In the genomic region with DNA sequence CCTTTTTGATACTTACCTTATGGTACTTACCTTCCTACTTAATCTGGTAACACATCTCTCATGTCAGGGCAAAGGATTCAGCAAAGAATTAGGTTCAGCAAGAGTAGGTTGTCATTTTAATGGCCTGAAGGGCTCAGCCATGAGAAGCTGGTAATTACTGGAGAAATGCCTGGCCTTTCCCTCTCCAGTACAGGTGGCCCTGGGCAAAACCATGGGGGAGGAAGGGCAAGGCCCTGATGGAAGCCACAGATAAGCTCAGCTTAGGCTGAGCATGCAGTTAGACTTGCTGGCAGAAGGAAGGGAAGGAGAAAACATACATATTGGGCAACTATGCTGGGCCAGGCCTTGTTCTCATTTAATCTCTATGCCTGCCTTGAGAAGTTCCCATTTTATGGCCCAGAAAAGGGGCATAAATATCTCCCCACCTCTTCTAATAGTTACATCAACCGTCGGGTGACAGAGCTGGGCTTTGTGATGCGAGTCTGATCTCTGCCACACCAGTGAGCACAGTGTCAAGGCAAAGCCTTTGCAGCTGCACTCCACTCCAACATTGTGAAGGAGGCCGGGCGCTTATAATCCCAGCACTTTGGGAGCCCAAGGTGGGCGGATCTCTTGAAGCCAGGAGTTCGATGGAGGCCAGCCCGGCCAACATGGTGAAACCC, we compare ENCODE assay signal across 8 cellular contexts. TPM values are rescaled to one million over a fixed set of nuclear protein-coding genes. Genes with fewer than 3 reads are reported as not detected.
DNase-seq lines count a peak whose midpoint lies in the region; ATAC-seq and TF ChIP-seq lines count a peak whose summit lies in the region.

No MANE protein-coding gene starts in this region.

- H3K4me1 ChIP-seq in aorta (ENCODE audit: control insufficient read depth in 1 of 2, insufficient read depth in 2 of 2, low read length in 2 of 2) (no peaks in the 10 kb centered on the region), body of pancreas (no peaks in the 10 kb centered on the region)

- WGBS in aorta, 2 donors, result 81 to 87% methylated on average over 8 of the region's 8 CpGs
- 80 to 94% methylated on average over 7 to 8 of the region's 8 CpGs for WGBS in body of pancreas, 2 donors

- H3K27ac Mint-ChIP-seq in natural killer cell treated with Interleukin-12 subunit alpha and Interleukin-12 subunit beta and Interleukin-15 and Interleukin-18, amount 100 ng/mL, for 72 hours, result no peak overlapping the region
- peak overlapping the region in 1 of 2 donors; percentile 42 for H3K27ac Mint-ChIP-seq in natural killer cell
- H3K27ac Mint-ChIP-seq in activated CD4-positive, alpha-beta memory T cell treated with anti-CD3 and anti-CD28 coated beads for 36 hours, result peak overlapping the region; percentile 59

- POLR2A ChIA-PET in activated CD4-positive, alpha-beta memory T cell treated with anti-CD3 and anti-CD28 coated beads for 36 hours (lab: Charles Lee), result interaction anchor here (0.6 to 3.3 kb wide), 2 partner anchors 14 to 18 kb away, joined by 5 to 16 read pairs; a partner anchor contains a TSS

- CTCF ChIA-PET in activated CD4-positive, alpha-beta memory T cell treated with anti-CD3 and anti-CD28 coated beads for 36 hours (lab: Charles Lee), result no interaction called here

- H3K36me3 ChIP-seq in aorta (ENCODE audit: control insufficient read depth in 1 of 2, insufficient read depth in 2 of 2, low read length in 1 of 2) (no peaks in the 10 kb centered on the region), body of pancreas (replicated peaks in 1 of 2; ENCODE audit: insufficient read depth in 1 of 2, low read depth in 2 of 2) (peaks cover 0 to 5% of the 10 kb centered on the region in 2 donors)

- TF ChIP-seq CTCF in natural killer cell (IDR thresholded peaks at IDR 0.05) (no peak), body of pancreas (IDR thresholded peaks at IDR 0.05) (no peak)

- H3K27me3 Mint-ChIP-seq in natural killer cell treated with Interleukin-12 subunit alpha and Interleukin-12 subunit beta and Interleukin-15 and Interleukin-18, amount 100 ng/mL, for 72 hours, result no peaks in the 10 kb centered on the region
- H3K27me3 Mint-ChIP-seq in natural killer cell (ENCODE audit: low read depth in 2 of 2), result no peaks in the 10 kb centered on the region
- H3K27me3 Mint-ChIP-seq in activated CD4-positive, alpha-beta memory T cell treated with anti-CD3 and anti-CD28 coated beads for 36 hours, result no peaks in the 10 kb centered on the region

- no peaks in the 10 kb centered on the region for H3K27me3 ChIP-seq in aorta (ENCODE audit: control insufficient read depth in 1 of 2, insufficient read depth in 2 of 2, low read length in 1 of 2)
- no peaks in the 10 kb centered on the region for H3K27me3 ChIP-seq in body of pancreas

- TF ChIP-seq POLR2A in body of pancreas (IDR thresholded peaks at IDR 0.05), result no peak

- no peaks in the 10 kb centered on the region for H3K4me1 Mint-ChIP-seq in natural killer cell treated with Interleukin-12 subunit alpha and Interleukin-12 subunit beta and Interleukin-15 and Interleukin-18, amount 100 ng/mL, for 72 hours (ENCODE audit: low read depth in 2 of 2)
- H3K4me1 Mint-ChIP-seq in natural killer cell, result peaks cover 0 to 5% of the 10 kb centered on the region in 2 donors
- H3K4me1 Mint-ChIP-seq in activated CD4-positive, alpha-beta memory T cell treated with anti-CD3 and anti-CD28 coated beads for 36 hours (ENCODE audit: low read depth), result peaks cover 10% of the 10 kb centered on the region

- H3K9me3 ChIP-seq in aorta (ENCODE audit: control insufficient read depth, low read length) (no peaks in the 10 kb centered on the region), body of pancreas (no peaks in the 10 kb centered on the region)

- no peak overlapping the region for H3K4me3 Mint-ChIP-seq in natural killer cell treated with Interleukin-12 subunit alpha and Interleukin-12 subunit beta and Interleukin-15 and Interleukin-18, amount 100 ng/mL, for 72 hours
- no peak overlapping the region for H3K4me3 Mint-ChIP-seq in natural killer cell
- H3K4me3 Mint-ChIP-seq in activated CD4-positive, alpha-beta memory T cell treated with anti-CD3 and anti-CD28 coated beads for 36 hours, result no peak overlapping the region

- no peak overlapping the region for H3K4me3 ChIP-seq in aorta (ENCODE audit: low read length in 2 of 2)
- no peak overlapping the region for H3K4me3 ChIP-seq in body of pancreas

- peaks cover 23% of the 10 kb centered on the region for H3K36me3 Mint-ChIP-seq in natural killer cell treated with Interleukin-12 subunit alpha and Interleukin-12 subunit beta and Interleukin-15 and Interleukin-18, amount 100 ng/mL, for 72 hours
- no peaks in the 10 kb centered on the region for H3K36me3 Mint-ChIP-seq in natural killer cell
- peaks cover 8% of the 10 kb centered on the region for H3K36me3 Mint-ChIP-seq in activated CD4-positive, alpha-beta memory T cell treated with anti-CD3 and anti-CD28 coated beads for 36 hours

- intact Hi-C loops in natural killer cell (cut with micrococcal nuclease), result no loop called here
- intact Hi-C loops in activated CD4-positive, alpha-beta memory T cell treated with anti-CD3 and anti-CD28 coated beads for 36 hours (cut with micrococcal nuclease), result no loop called here
- intact Hi-C loops in aorta (cut with DNase I), result no loop called here
- intact Hi-C loops in body of pancreas (cut with DNase I), result no loop called here

- peak; percentile 10 for DNase-seq in natural killer cell treated with Interleukin-12 subunit alpha and Interleukin-12 subunit beta and Interleukin-15 and Interleukin-18, amount 100 ng/mL, for 72 hours (ENCODE audit: low spot score)
- DNase-seq in natural killer cell (no peak), left lobe of liver (ENCODE audit: low spot score) (no peak), aorta (no peak), body of pancreas (no peak)
- DNase-seq in activated CD4-positive, alpha-beta memory T cell treated with anti-CD3 and anti-CD28 coated beads for 36 hours, result no peak

- no peak for ATAC-seq in natural killer cell treated with Interleukin-12 subunit alpha and Interleukin-12 subunit beta and Interleukin-15 and Interleukin-18, amount 100 ng/mL, for 72 hours
- ATAC-seq in natural killer cell, result no peak
- peak; percentile 43 for ATAC-seq in left lobe of liver
- no peak for ATAC-seq in aorta (ENCODE audit: low FRiP score)
- no peak for ATAC-seq in body of pancreas
- no peak for ATAC-seq in HG03432 (IDR thresholded peaks at IDR 0.05; ENCODE audit: unreplicated experiment)
- ATAC-seq in HG02884 (IDR thresholded peaks at IDR 0.05; ENCODE audit: unreplicated experiment), result no peak

- H3K9me3 Mint-ChIP-seq in natural killer cell treated with Interleukin-12 subunit alpha and Interleukin-12 subunit beta and Interleukin-15 and Interleukin-18, amount 100 ng/mL, for 72 hours, result no peaks in the 10 kb centered on the region
- no peaks in the 10 kb centered on the region for H3K9me3 Mint-ChIP-seq in natural killer cell
- H3K9me3 Mint-ChIP-seq in activated CD4-positive, alpha-beta memory T cell treated with anti-CD3 and anti-CD28 coated beads for 36 hours, result no peaks in the 10 kb centered on the region

- H3K27ac ChIP-seq in aorta (ENCODE audit: low read depth in 1 of 2, low read length in 2 of 2) (peak overlapping the region; percentile 71 to 91), body of pancreas (no peak overlapping the region)

RNA-seq across cellular contexts. Expression of a gene that starts 18.7 kb away (rescaled TPM):
- 10 to 100 TPM in 1 of 2 donors, 1 to 10 TPM in 1; 7.2 to 13.2 TPM for total RNA-seq in natural killer cell treated with Interleukin-12 subunit alpha and Interleukin-12 subunit beta and Interleukin-15 and Interleukin-18, amount 100 ng/mL, for 72 hours
- 1 to 10 TPM; 5.3 to 7.1 (median 6.4) TPM for total RNA-seq in natural killer cell
- 1 to 10 TPM; 6.5 to 7.1 TPM for total RNA-seq in activated CD4-positive, alpha-beta memory T cell treated with anti-CD3 and anti-CD28 coated beads for 36 hours
- 18.8 TPM for total RNA-seq in left lobe of liver
- 10 to 100 TPM; 13.7 to 17.9 TPM for total RNA-seq in aorta
- 10 to 100 TPM; 14.8 to 30.3 TPM for polyA plus RNA-seq in aorta
- 10 to 100 TPM; 23.1 to 24.1 TPM for total RNA-seq in body of pancreas

RNA-seq across cellular contexts. Expression of a gene that starts 18.9 kb away (rescaled TPM):
- total RNA-seq in natural killer cell treated with Interleukin-12 subunit alpha and Interleukin-12 subunit beta and Interleukin-15 and Interleukin-18, amount 100 ng/mL, for 72 hours, result 10 to 100 TPM; 65.0 to 96.3 TPM
- total RNA-seq in natural killer cell, result 100 to 1,000 TPM; 102 to 126 (median 125) TPM
- 10 to 100 TPM; 31.5 to 33.4 TPM for total RNA-seq in activated CD4-positive, alpha-beta memory T cell treated with anti-CD3 and anti-CD28 coated beads for 36 hours
- 19.1 TPM for total RNA-seq in left lobe of liver
- total RNA-seq in aorta, result 10 to 100 TPM; 64.4 to 68.5 TPM
- polyA plus RNA-seq in aorta, result 10 to 100 TPM; 11.0 to 18.9 TPM
- 10 to 100 TPM; 47.2 to 96.2 TPM for total RNA-seq in body of pancreas

Comparison
In these comparisons a context has a peak if more than half of its experiments do, and no peak if none do; other contexts are left out.
1. H3K27ac ChIP-seq: peak in aorta (2 of 2); none in body of pancreas (0 of 4).